In genomic region chr5:164475339-164475977, GRCh38 we compare ENCODE assay signal across 8 cellular contexts.
DNase-seq lines count a peak whose midpoint lies in the region; ATAC-seq and TF ChIP-seq lines count a peak whose summit lies in the region.

No MANE protein-coding gene starts in this region.

- H3K27me3 ChIP-seq in neural progenitor cell: no peaks in the 10 kb centered on the region

- H3K4me1 ChIP-seq in neural progenitor cell: peaks cover 10% of the 10 kb centered on the region

- H2AFZ ChIP-seq in neural progenitor cell (replicated peaks): no peak overlapping the region

- no peak overlapping the region for H3K4me3 ChIP-seq in neural progenitor cell

- H3K4me1 Mint-ChIP-seq in neural progenitor cell: peaks cover 3% of the 10 kb centered on the region

- H4K20me1 ChIP-seq in neural progenitor cell (ENCODE audit: low read depth): no peaks in the 10 kb centered on the region

- peak; percentile 64 for TF ChIP-seq CTCF in neural progenitor cell (IDR thresholded peaks at IDR 0.05)

- ATAC-seq in GM18861 (IDR thresholded peaks at IDR 0.05; ENCODE audit: unreplicated experiment) (peak; percentile 60), GM18909 (IDR thresholded peaks at IDR 0.05; ENCODE audit: poor library complexity, unreplicated experiment) (no peak), HG02759 (IDR thresholded peaks at IDR 0.05; ENCODE audit: unreplicated experiment) (no peak)

- H3K36me3 ChIP-seq in neural progenitor cell: no peaks in the 10 kb centered on the region

- DNase-seq in NCI-H226 (peak; percentile 26), dermis microvascular lymphatic vessel endothelial cell (ENCODE audit: low read depth in 2 of 2) (peak; percentile 15 to 38), neural progenitor cell (ENCODE audit: low spot score) (peak; percentile 13), MV-4-11 (lab: John Stamatoyannopoulos, UW) (no peak), HK-2 (ENCODE audit: unreplicated experiment) (no peak)

- no peaks in the 10 kb centered on the region for H3K9me3 ChIP-seq in neural progenitor cell (ENCODE audit: low read depth)

- no peak overlapping the region for H3K27ac Mint-ChIP-seq in neural progenitor cell

- H3K9me3 Mint-ChIP-seq in neural progenitor cell: peaks cover 2% of the 10 kb centered on the region

- H3K9ac ChIP-seq in neural progenitor cell: no peak overlapping the region

- no peak overlapping the region for H3K27ac ChIP-seq in neural progenitor cell

- no peaks in the 10 kb centered on the region for H3K36me3 Mint-ChIP-seq in neural progenitor cell

- H3K4me2 ChIP-seq in neural progenitor cell: no peak overlapping the region

- no peaks in the 10 kb centered on the region for H3K27me3 Mint-ChIP-seq in neural progenitor cell (ENCODE audit: insufficient read depth, low read depth)

- no peaks in the 10 kb centered on the region for H3F3A ChIP-seq in neural progenitor cell (ENCODE audit: low read depth)

- no peak overlapping the region for H3K4me3 Mint-ChIP-seq in neural progenitor cell

- H3K79me2 ChIP-seq in neural progenitor cell (ENCODE audit: low read depth): no peaks in the 10 kb centered on the region

Comparison
In these comparisons a context has a peak if more than half of its experiments do, and no peak if none do; other contexts are left out.
1. DNase-seq: peak in NCI-H226 (single experiment), dermis microvascular lymphatic vessel endothelial cell (2 of 2) and neural progenitor cell (single experiment); none in MV-4-11 (single experiment) and HK-2 (single experiment).